Comparison of ENCODE assay signal across 10 cellular contexts in the genomic region with DNA sequence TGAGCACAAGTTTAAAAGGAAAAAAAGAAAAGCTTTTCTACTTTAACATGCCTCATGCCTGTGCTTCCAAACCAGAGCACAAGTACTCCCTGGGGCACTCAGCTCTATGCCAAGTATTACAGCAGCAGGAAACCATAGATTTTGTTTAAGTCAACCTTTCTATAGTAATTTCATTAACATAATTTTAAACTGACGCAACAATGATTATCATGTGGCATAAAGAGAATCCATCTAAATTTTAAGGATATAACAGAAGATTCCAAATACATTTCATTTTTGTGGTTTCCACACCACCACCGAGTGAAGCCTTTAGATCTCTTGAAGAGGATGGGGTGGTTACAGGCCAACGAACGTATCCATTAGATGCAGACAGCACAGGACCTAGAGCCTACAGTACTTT.
DNase-seq lines count a peak whose midpoint lies in the region; ATAC-seq and TF ChIP-seq lines count a peak whose summit lies in the region.
"Had no signal": no experiment of that assay in that cellular context is flagged by ENCODE, and none has a peak within 500 bp of the region (broad histone marks: within the 10 kb centered on the region; RNA-seq: fewer than 3 reads in every experiment).

No MANE protein-coding gene starts in this region.

- H2AFZ ChIP-seq in PC-9 (no peak overlapping the region), GM23338 (no peak overlapping the region)

- TF ChIP-seq CTCF in PC-9 (conservative IDR thresholded peaks at IDR 0.05) (no peak), GM23338 (conservative IDR thresholded peaks at IDR 0.05; ENCODE audit: low read depth in 2 of 2) (no peak), right lobe of liver (IDR thresholded peaks at IDR 0.05) (no peak)

- no peak overlapping the region for H3K4me3 Mint-ChIP-seq in GM23338
- H3K4me3 Mint-ChIP-seq: type B pancreatic cell had no signal

- TF ChIP-seq POLR2A in right lobe of liver (IDR thresholded peaks at IDR 0.05), result no peak

- H3K4me2 ChIP-seq in PC-9 (peak overlapping the region; percentile 36; the same call in 1 of the 2 replicates), GM23338 (no peak overlapping the region)

- POLR2A ChIA-PET in PC-9 (lab: Charles Lee; ENCODE audit: unreplicated experiment), result interaction anchor here (0.6 kb wide), 1 partner anchor 55 kb away, joined by 3 read pairs; no protein-coding TSS in a partner anchor

- H3K4me3 ChIP-seq in PC-9 (no peak overlapping the region), GM23338 (no peak overlapping the region), right lobe of liver (no peak overlapping the region)
- H3K4me3 ChIP-seq: sigmoid colon had no signal

- no peaks in the 10 kb centered on the region for H3K36me3 Mint-ChIP-seq in GM23338 (ENCODE audit: low read depth)

- H4K20me1 ChIP-seq in PC-9 (ENCODE audit: insufficient read depth) (no peaks in the 10 kb centered on the region), GM23338 (replicated peaks; ENCODE audit: insufficient read depth) (peaks cover 10% of the 10 kb centered on the region; the same call in 1 of the 2 replicates)

- no TSS peak for BruUV-seq in PC-9 (replicated peaks; lab: Mats Ljungman, UMichigan)

- H3K27ac ChIP-seq in PC-9, result peak overlapping the region; percentile 51
- H3K27ac ChIP-seq in GM23338 (ENCODE audit: low read depth), result no peak overlapping the region
- H3K27ac ChIP-seq in right lobe of liver, result no peak overlapping the region
- H3K27ac ChIP-seq: sigmoid colon had no signal

- 71% methylated on average over 4 of the region's 4 CpGs for WGBS in right lobe of liver (ENCODE audit: insufficient coverage, low coverage, low lambda C conversion rate, missing lambda C conversion rate)

- H3K4me1 Mint-ChIP-seq in GM23338, result peaks cover 40% of the 10 kb centered on the region

- CTCF ChIA-PET in PC-9 (lab: Charles Lee), result interaction anchor here (1.0 kb wide), 1 partner anchor 190 kb away, joined by 3 read pairs; no protein-coding TSS in a partner anchor

- no peaks in the 10 kb centered on the region for H3K9me3 Mint-ChIP-seq in GM23338
- H3K9me3 Mint-ChIP-seq: type B pancreatic cell had no signal

- H3F3A ChIP-seq in PC-9 (ENCODE audit: insufficient read depth, low read depth) (peaks cover 46% of the 10 kb centered on the region), GM23338 (replicated peaks; ENCODE audit: low read depth) (no peaks in the 10 kb centered on the region)

- H3K27me3 Mint-ChIP-seq in GM23338 (ENCODE audit: insufficient read depth, low read depth, poor library complexity), result no peaks in the 10 kb centered on the region
- H3K27me3 Mint-ChIP-seq: type B pancreatic cell had no signal

- H3K4me1 ChIP-seq in PC-9 (replicated peaks; ENCODE audit: insufficient read depth), result peaks cover 58% of the 10 kb centered on the region
- peaks cover 23% of the 10 kb centered on the region for H3K4me1 ChIP-seq in GM23338 (ENCODE audit: insufficient read depth)
- H3K4me1 ChIP-seq in right lobe of liver, result no peaks in the 10 kb centered on the region

- H3K27me3 ChIP-seq in PC-9 (ENCODE audit: insufficient read depth, low read depth) (no peaks in the 10 kb centered on the region), GM23338 (ENCODE audit: insufficient read depth) (no peaks in the 10 kb centered on the region), right lobe of liver (no peaks in the 10 kb centered on the region)
- H3K27me3 ChIP-seq: sigmoid colon had no signal

- DNase-seq in PC-9 (no peak), left kidney (ENCODE audit: low read depth, low spot score) (peak; percentile 16), GM19238 (ENCODE audit: insufficient read length, low spot score) (no peak), HT-29 (ENCODE audit: low spot score) (no peak), GM23338 (ENCODE audit: low spot score) (no peak), right lobe of liver (no peak)
- DNase-seq: sigmoid colon had no signal

- H3K9me3 ChIP-seq in PC-9 (ENCODE audit: insufficient read depth, low read depth) (no peaks in the 10 kb centered on the region), right lobe of liver (no peaks in the 10 kb centered on the region)
- H3K9me3 ChIP-seq: sigmoid colon had no signal

- no peak overlapping the region for H3K27ac Mint-ChIP-seq in GM23338

- H3K79me2 ChIP-seq in PC-9 (ENCODE audit: low read depth) (peaks cover 61% of the 10 kb centered on the region), GM23338 (replicated peaks; ENCODE audit: insufficient read depth) (peaks cover 63% of the 10 kb centered on the region)

- ATAC-seq in GM18517 (IDR thresholded peaks at IDR 0.05; ENCODE audit: unreplicated experiment), result peak; percentile 31
- peak; percentile 11 for ATAC-seq in GM21825 (IDR thresholded peaks at IDR 0.05; ENCODE audit: unreplicated experiment)
- ATAC-seq in GM23338, result no peak; the same call in 2 of the 3 replicates
- no peak for ATAC-seq in right lobe of liver

- intact Hi-C loops in PC-9 (cut with micrococcal nuclease; ENCODE audit: unreplicated experiment) (no loop called here), right lobe of liver (cut with DNase I) (no loop called here)

- H3K36me3 ChIP-seq in PC-9 (ENCODE audit: low read depth) (peaks cover 7% of the 10 kb centered on the region; the same call in 1 of the 2 replicates), GM23338 (ENCODE audit: insufficient read depth) (no peaks in the 10 kb centered on the region), right lobe of liver (no peaks in the 10 kb centered on the region)
- H3K36me3 ChIP-seq: sigmoid colon had no signal

- H3K9me2 ChIP-seq in PC-9 (ENCODE audit: insufficient read depth) (no peaks in the 10 kb centered on the region), GM23338 (ENCODE audit: insufficient read depth) (no peaks in the 10 kb centered on the region)

TF ChIP-seq in GM23338, 12 proteins besides CTCF, POLR2A, EP300 and RAD21 (continues in another document):
- TF ChIP-seq ZNF114 (CRISPR knock-in tag; IDR thresholded peaks at IDR 0.05) (no peak), STAT1 (IDR thresholded peaks at IDR 0.05; ENCODE audit: unreplicated experiment) (no peak), ZNF462 (CRISPR knock-in tag; IDR thresholded peaks at IDR 0.05) (no peak)

Comparison
In these comparisons a context has a peak if more than half of its experiments do, and no peak if none do; other contexts are left out.
1. ATAC-seq: peak in GM18517 (single experiment) and GM21825 (single experiment); none in GM23338 (single experiment) and right lobe of liver (0 of 4).